Comparison of ENCODE assay signal across 8 cellular contexts in genomic region chr3:48635222-48636021, GRCh38. TPM values are rescaled to one million over a fixed set of nuclear protein-coding genes. Genes with fewer than 3 reads are reported as not detected.
DNase-seq lines count a peak whose midpoint lies in the region; ATAC-seq and TF ChIP-seq lines count a peak whose summit lies in the region.

TSS of gene SLC26A6 (minus strand) at chr3:48635461. CDS start at chr3:48635393, 68 bp downstream.

- POLR2A ChIA-PET in activated CD4-positive, alpha-beta T cell treated with anti-CD3 and anti-CD28 coated beads, Interleukin-2, amount 10 ng/mL, durations not matched to agents 7 days and 5 days (lab: Charles Lee) = interaction anchor here (0.6 to 1.0 kb wide), 2 partner anchors 162 to 1938 kb away, joined by 4 to 6 read pairs; no protein-coding TSS in a partner anchor

- peak; percentile 93 for ATAC-seq in GM19351 (IDR thresholded peaks at IDR 0.05; ENCODE audit: unreplicated experiment)
- ATAC-seq in HG03521 (IDR thresholded peaks at IDR 0.05; ENCODE audit: unreplicated experiment) = peak; percentile 92
- ATAC-seq in left lobe of liver = peak; percentile 95

- peak; percentile 73 for TF ChIP-seq CTCF in C4-2B (conservative IDR thresholded peaks at IDR 0.05)

- H3K27ac ChIP-seq in C4-2B = peak within 1 kb of the TSS; percentile 95

- DNase-seq in NCI-H69 (lab: John Stamatoyannopoulos, UW) (peak; percentile 95), dedifferentiated amniotic fluid mesenchymal stem cell (ENCODE audit: extremely low spot score) (peak; percentile 95), left lobe of liver (ENCODE audit: low spot score) (peak; percentile 98)
- DNase-seq in activated CD4-positive, alpha-beta T cell treated with anti-CD3 and anti-CD28 coated beads, Interleukin-2, amount 10 ng/mL, durations not matched to agents 7 days and 5 days = peak; percentile 96
- peak; percentile 87 for DNase-seq in stimulated activated CD4-positive, alpha-beta T cell treated with anti-CD3 and anti-CD28 coated beads, Interleukin-2, amount 100 ng/mL, for 4 hours (ENCODE audit: low read depth)

- no peaks in the 10 kb centered on the region for H3K9me3 Mint-ChIP-seq in activated CD4-positive, alpha-beta T cell treated with anti-CD3 and anti-CD28 coated beads, Interleukin-2, amount 10 ng/mL, durations not matched to agents 7 days and 5 days

- H3K4me1 Mint-ChIP-seq in activated CD4-positive, alpha-beta T cell treated with anti-CD3 and anti-CD28 coated beads, Interleukin-2, amount 10 ng/mL, durations not matched to agents 7 days and 5 days = peaks cover 20% of the 10 kb centered on the region

- peak within 1 kb of the TSS; percentile 88 for H3K4me3 Mint-ChIP-seq in activated CD4-positive, alpha-beta T cell treated with anti-CD3 and anti-CD28 coated beads, Interleukin-2, amount 10 ng/mL, durations not matched to agents 7 days and 5 days

- H3K36me3 Mint-ChIP-seq in activated CD4-positive, alpha-beta T cell treated with anti-CD3 and anti-CD28 coated beads, Interleukin-2, amount 10 ng/mL, durations not matched to agents 7 days and 5 days (ENCODE audit: low read depth) = peaks cover 2% of the 10 kb centered on the region

- peak within 1 kb of the TSS; percentile 90 for H3K27ac Mint-ChIP-seq in activated CD4-positive, alpha-beta T cell treated with anti-CD3 and anti-CD28 coated beads, Interleukin-2, amount 10 ng/mL, durations not matched to agents 7 days and 5 days

- H3K27me3 Mint-ChIP-seq in activated CD4-positive, alpha-beta T cell treated with anti-CD3 and anti-CD28 coated beads, Interleukin-2, amount 10 ng/mL, durations not matched to agents 7 days and 5 days = no peaks in the 10 kb centered on the region

- CTCF ChIA-PET in activated CD4-positive, alpha-beta T cell treated with anti-CD3 and anti-CD28 coated beads, Interleukin-2, amount 10 ng/mL, durations not matched to agents 7 days and 5 days (lab: Charles Lee) = interaction anchor here (0.5 to 5.2 kb wide), 29 partner anchors 11 to 643 kb away, joined by 3 to 40 read pairs (median 4); partner anchors contain the start of genes CAMP, CELSR3, IP6K2 and NCKIPSD

RNA-seq across cellular contexts. Expression of gene SLC26A6, which starts in this region (rescaled TPM):
- total RNA-seq in activated CD4-positive, alpha-beta T cell treated with anti-CD3 and anti-CD28 coated beads, Interleukin-2, amount 10 ng/mL, durations not matched to agents 7 days and 5 days = 10 to 100 TPM; 41.3 to 45.7 TPM
- 8.4 TPM for total RNA-seq in left lobe of liver

Comparison
In these comparisons a context has a peak if more than half of its experiments do, and no peak if none do; other contexts are left out.
1. Peak in every context shown above with its lines: DNase-seq, ATAC-seq and H3K27ac ChIP-seq.